ENCODE assay signal across 8 cellular contexts in the genomic region with DNA sequence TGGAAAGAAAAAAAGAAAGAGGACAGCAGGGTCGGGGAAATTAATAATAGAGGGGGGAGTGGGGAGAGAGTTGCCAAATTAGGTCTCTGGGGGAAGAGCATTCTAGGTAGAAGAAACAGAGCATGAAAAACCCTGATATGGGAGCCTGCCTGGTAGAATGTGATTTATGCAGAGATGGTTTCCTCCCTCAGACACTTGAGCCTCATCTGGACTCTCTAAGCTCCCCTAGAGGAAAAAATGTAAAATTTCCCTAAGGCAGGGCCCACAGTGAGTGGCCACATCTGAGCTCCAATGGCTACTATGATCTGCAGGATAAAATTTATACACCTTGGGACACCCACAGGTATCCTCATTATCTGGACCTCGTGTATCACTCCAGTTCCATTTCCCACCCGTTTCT. TPM values are rescaled to one million over a fixed set of nuclear protein-coding genes. Genes with fewer than 3 reads are reported as not detected.
A peak's percentile ranks its signal among the peaks of the same experiment; 100 is the strongest.
DNase-seq lines count a peak whose midpoint lies in the region; ATAC-seq and TF ChIP-seq lines count a peak whose summit lies in the region.
"Had no signal": no experiment of that assay in that cellular context is flagged by ENCODE, and none has a peak within 500 bp of the region (broad histone marks: within the 10 kb centered on the region; RNA-seq: fewer than 3 reads in every experiment).

No MANE protein-coding gene starts in this region.

- H3K4me3 ChIP-seq in retinal pigment epithelial cell (ENCODE audit: low read length): no peak overlapping the region

- TF ChIP-seq CTCF in foreskin keratinocyte (conservative IDR thresholded peaks at IDR 0.05) (peak; percentile 44), retinal pigment epithelial cell (conservative IDR thresholded peaks at IDR 0.05; ENCODE audit: low read depth, low read length) (peak; percentile 38)

- in situ Hi-C loops in SK-MEL-5 (cut with HindIII; ENCODE audit: low pct_unique_long_range_greater_than_20kb, low sequenced_read_pairs): no loop called here

- no peaks in the 10 kb centered on the region for H3K27me3 ChIP-seq in foreskin keratinocyte

- no peak overlapping the region for H3K27ac ChIP-seq in foreskin keratinocyte

- ATAC-seq in foreskin keratinocyte (peak; percentile 35), HG02870 (IDR thresholded peaks at IDR 0.05; ENCODE audit: unreplicated experiment) (no peak)

- DNase-seq in ELR (ENCODE audit: low read depth) (peak; percentile 56), SK-MEL-5 (ENCODE audit: low read depth, low spot score) (peak; percentile 49), foreskin keratinocyte (no peak), retinal pigment epithelial cell (ENCODE audit: low read depth) (no peak), SHP77 treated with DMSO at 0.1 percent for 48 hours (lab: John Stamatoyannopoulos, UW) (no peak)
- DNase-seq in stimulated activated CD4-positive, alpha-beta T cell treated with anti-CD3 and anti-CD28 coated beads, Interleukin-4, amount 100 ng/mL, for 4 hours: no peak
- DNase-seq: stimulated activated naive CD4-positive, alpha-beta T cell treated with Interleukin-2 at 50 U/mL for 16 hours had no signal

- H3K4me1 ChIP-seq in foreskin keratinocyte: peaks cover 5% of the 10 kb centered on the region

RNA-seq across cellular contexts. Expression of a gene that starts 20.6 kb away (rescaled TPM):
- total RNA-seq in SK-MEL-5 (2014; rRNA removed; shearing (Covaris generic)): 2.6 and 3.9 TPM in 2 replicates
- polyA plus RNA-seq in SK-MEL-5 (2015; cell fraction: cytosol; rRNA removed): 8.6 and 16.5 TPM in 2 replicates
- 4.7 and 6.1 TPM in 2 replicates for polyA plus RNA-seq in SK-MEL-5 (2015; cell fraction: nucleus; rRNA removed)
- 23.3 and 47.3 TPM in 2 replicates for total RNA-seq in foreskin keratinocyte
- polyA plus RNA-seq in foreskin keratinocyte: 13.0 and 28.2 TPM in 2 replicates

Comparison
In these comparisons a context has a peak if more than half of its experiments do, and no peak if none do; other contexts are left out.
1. DNase-seq: peak in ELR (single experiment) and SK-MEL-5 (single experiment); none in foreskin keratinocyte (0 of 2), retinal pigment epithelial cell (single experiment), SHP77 treated with DMSO at 0.1 percent for 48 hours (single experiment) and stimulated activated CD4-positive, alpha-beta T cell treated with anti-CD3 and anti-CD28 coated beads, Interleukin-4, amount 100 ng/mL, for 4 hours (0 of 2).